8 cellular contexts compared by ENCODE assay signal in genomic region chr21:32921632-32922230, GRCh38.
DNase-seq lines count a peak whose midpoint lies in the region; ATAC-seq and TF ChIP-seq lines count a peak whose summit lies in the region.

No MANE protein-coding gene starts in this region.

- H2AFZ ChIP-seq in GM23248: no peak overlapping the region

- H4K20me1 ChIP-seq in GM23248 (ENCODE audit: insufficient read depth): no peaks in the 10 kb centered on the region

- in situ Hi-C loops in ACHN (cut with HindIII; ENCODE audit: low pct_ligation_motif_present, low pct_unique_long_range_greater_than_20kb, low sequenced_read_pairs): no loop called here
- in situ Hi-C loops in GM23248 (cut with MboI): no loop called here

- H3K4me1 ChIP-seq in GM23248 (ENCODE audit: insufficient read depth) (no peaks in the 10 kb centered on the region), aorta (ENCODE audit: control insufficient read depth in 1 of 2, insufficient read depth in 2 of 2, low read length in 2 of 2) (no peaks in the 10 kb centered on the region)

- H3K4me2 ChIP-seq in GM23248 (ENCODE audit: unreplicated experiment): no peak overlapping the region

- H3K36me3 ChIP-seq in GM23248 (ENCODE audit: low read depth) (no peaks in the 10 kb centered on the region), aorta (ENCODE audit: control insufficient read depth in 1 of 2, insufficient read depth in 2 of 2, low read length in 1 of 2) (no peaks in the 10 kb centered on the region)

- 48% methylated on average over 7 of the region's 7 CpGs for WGBS in GM23248 (ENCODE audit: low coverage in 1 of 2, low lambda C conversion rate in 2 of 2, missing lambda C conversion rate in 2 of 2), 2 experiments
- 70 to 74% methylated on average over 7 of the region's 7 CpGs for WGBS in aorta, 2 donors

- no peak overlapping the region for H3K9ac ChIP-seq in GM23248

- TF ChIP-seq CTCF in fibroblast of the aortic adventitia (IDR thresholded peaks at IDR 0.05; ENCODE audit: insufficient read depth, low read length): peak; percentile 47

- no peaks in the 10 kb centered on the region for H3K9me2 ChIP-seq in GM23248 (ENCODE audit: insufficient read depth)

- H3K27ac ChIP-seq in GM23248 (no peak overlapping the region), aorta (ENCODE audit: low read depth in 1 of 2, low read length in 2 of 2) (no peak overlapping the region)

- H3K79me2 ChIP-seq in GM23248 (ENCODE audit: insufficient read depth): no peaks in the 10 kb centered on the region

- H3F3A ChIP-seq in GM23248 (ENCODE audit: insufficient read depth): no peaks in the 10 kb centered on the region

- ATAC-seq in aorta (ENCODE audit: low FRiP score) (no peak), GM21423 (IDR thresholded peaks at IDR 0.05; ENCODE audit: unreplicated experiment) (no peak), GM21515 (IDR thresholded peaks at IDR 0.05; ENCODE audit: unreplicated experiment) (no peak)

- peaks cover 10% of the 10 kb centered on the region for H3K27me3 ChIP-seq in GM23248 (replicated peaks; ENCODE audit: insufficient read depth)
- H3K27me3 ChIP-seq in aorta (ENCODE audit: control insufficient read depth in 1 of 2, insufficient read depth in 2 of 2, low read length in 1 of 2): no peaks in the 10 kb centered on the region

- peak; percentile 34 for DNase-seq in ACHN
- peak; percentile 10 for DNase-seq in GM23248
- DNase-seq in activated CD4-positive, alpha-beta T cell treated with anti-CD3 and anti-CD28 coated beads for 1 hour: peak; percentile 12
- DNase-seq in fibroblast of the aortic adventitia (ENCODE audit: low read depth): peak; percentile 6
- peak; percentile 21 for DNase-seq in stimulated activated CD4-positive, alpha-beta T cell treated with anti-CD3 and anti-CD28 coated beads, Interleukin-2, amount 100 ng/mL, for 4 hours (ENCODE audit: low read depth)
- no peak for DNase-seq in aorta

- H3K4me3 ChIP-seq in GM23248 (no peak overlapping the region), fibroblast of the aortic adventitia (ENCODE audit: low read depth, low read length) (no peak overlapping the region), aorta (ENCODE audit: low read length in 2 of 2) (no peak overlapping the region)

- intact Hi-C loops in aorta (cut with DNase I): no loop called here

- no peaks in the 10 kb centered on the region for H3K9me3 ChIP-seq in GM23248 (ENCODE audit: low read depth)
- H3K9me3 ChIP-seq in aorta (ENCODE audit: control insufficient read depth, low read length): peaks cover 3% of the 10 kb centered on the region

Comparison
In these comparisons a context has a peak if more than half of its experiments do, and no peak if none do; other contexts are left out.
1. DNase-seq: peak in ACHN (single experiment), GM23248 (single experiment), activated CD4-positive, alpha-beta T cell treated with anti-CD3 and anti-CD28 coated beads for 1 hour (single experiment), fibroblast of the aortic adventitia (single experiment) and stimulated activated CD4-positive, alpha-beta T cell treated with anti-CD3 and anti-CD28 coated beads, Interleukin-2, amount 100 ng/mL, for 4 hours (single experiment); none in aorta (0 of 2).